ENCODE assay signal across 8 cellular contexts in the genomic region with DNA sequence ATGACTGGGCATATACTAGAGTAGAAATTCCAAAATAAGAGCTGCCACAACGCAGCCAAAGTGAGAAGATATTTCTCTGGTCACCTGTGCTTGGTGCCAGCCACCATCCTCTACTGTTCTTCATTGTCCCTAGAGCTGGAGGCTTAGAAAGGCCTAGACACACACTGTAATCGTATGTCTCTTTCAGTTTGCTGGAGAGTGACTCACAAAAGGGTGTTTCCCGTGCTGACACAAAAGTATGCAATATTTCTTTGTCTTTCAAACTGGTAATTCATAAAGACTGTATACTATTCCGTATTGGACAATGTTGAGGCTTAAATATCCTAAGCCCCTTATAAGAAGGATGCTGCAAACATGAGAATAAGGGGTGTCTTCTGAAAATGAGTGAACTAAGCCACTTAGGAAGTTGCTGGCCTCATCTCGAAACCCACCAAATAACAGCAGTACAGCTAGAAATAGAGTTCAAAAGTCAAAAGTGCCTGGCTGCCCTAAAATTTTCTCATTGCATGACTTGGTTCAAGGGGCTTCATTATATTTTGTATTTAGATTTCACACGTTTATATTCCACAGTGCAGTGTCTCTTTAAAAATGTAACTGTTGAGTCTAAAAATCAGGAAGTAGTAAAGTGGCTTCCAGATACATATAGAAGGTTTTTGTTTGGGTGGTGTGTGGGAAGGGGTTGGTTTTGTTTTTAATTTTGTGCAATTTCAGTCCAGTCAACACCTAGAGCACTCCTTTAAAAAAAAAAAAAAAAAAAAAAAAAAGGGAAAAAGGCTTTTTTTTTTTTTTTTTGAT.
DNase-seq lines count a peak whose midpoint lies in the region; ATAC-seq and TF ChIP-seq lines count a peak whose summit lies in the region.

No MANE protein-coding gene starts in this region.

- no peak for TF ChIP-seq CTCF in WTC11 (IDR thresholded peaks at IDR 0.05)

- ATAC-seq in GM18909 (IDR thresholded peaks at IDR 0.05; ENCODE audit: poor library complexity, unreplicated experiment) (peak; percentile 82), HG03060 (IDR thresholded peaks at IDR 0.05; ENCODE audit: low read depth, unreplicated experiment) (peak; percentile 80), T-helper 17 cell (peak; percentile 84), WTC11 (no peak)
- ATAC-seq in stimulated activated effector memory CD8-positive, alpha-beta T cell treated with anti-CD3 and anti-CD28 coated beads, Interleukin-12 subunit alpha, Interleukin-12 subunit beta, amount 100 ng/mL, for 72 hours = peak; percentile 94

- H3K9me3 ChIP-seq in T-helper 17 cell (ENCODE audit: control insufficient read depth, low read length, poor library complexity, severe bottlenecking) = no peaks in the 10 kb centered on the region

- DNase-seq in A172 (ENCODE audit: low spot score) = peak; percentile 37
- DNase-seq in T-helper 17 cell = no peak
- DNase-seq in stimulated activated effector memory CD8-positive, alpha-beta T cell treated with anti-CD3 and anti-CD28 coated beads, Interleukin-12 subunit alpha, Interleukin-12 subunit beta, amount 100 ng/mL, for 72 hours (ENCODE audit: low spot score in 2 of 2) = peak; percentile 10 to 67
- no peak for DNase-seq in HuH-7.5 (ENCODE audit: low spot score)
- DNase-seq in WTC11 (ENCODE audit: low spot score) = no peak
- DNase-seq in germinal center (ENCODE audit: low spot score) = no peak

- H3K27me3 Mint-ChIP-seq in T-helper 17 cell = no peaks in the 10 kb centered on the region
- H3K27me3 Mint-ChIP-seq in WTC11 (ENCODE audit: low read depth) = no peaks in the 10 kb centered on the region; the same call in 1 of the 2 replicates

- H3K36me3 Mint-ChIP-seq in T-helper 17 cell (ENCODE audit: low read depth) (peaks cover 3% of the 10 kb centered on the region), WTC11 (no peaks in the 10 kb centered on the region)
- H3K36me3 Mint-ChIP-seq in stimulated activated effector memory CD8-positive, alpha-beta T cell treated with anti-CD3 and anti-CD28 coated beads, Interleukin-12 subunit alpha, Interleukin-12 subunit beta, amount 100 ng/mL, for 72 hours = no peaks in the 10 kb centered on the region

- H3K9me3 Mint-ChIP-seq in stimulated activated effector memory CD8-positive, alpha-beta T cell treated with anti-CD3 and anti-CD28 coated beads, Interleukin-12 subunit alpha, Interleukin-12 subunit beta, amount 100 ng/mL, for 72 hours = no peaks in the 10 kb centered on the region
- no peaks in the 10 kb centered on the region for H3K9me3 Mint-ChIP-seq in WTC11

- CTCF ChIA-PET in WTC11 (lab: Charles Lee) = no interaction called here

- H3K4me1 Mint-ChIP-seq in T-helper 17 cell (peaks cover 43% of the 10 kb centered on the region), WTC11 (peaks cover 17% of the 10 kb centered on the region)
- peaks cover 49% of the 10 kb centered on the region for H3K4me1 Mint-ChIP-seq in stimulated activated effector memory CD8-positive, alpha-beta T cell treated with anti-CD3 and anti-CD28 coated beads, Interleukin-12 subunit alpha, Interleukin-12 subunit beta, amount 100 ng/mL, for 72 hours

- peak overlapping the region; percentile 82 for H3K27ac Mint-ChIP-seq in T-helper 17 cell
- H3K27ac Mint-ChIP-seq in stimulated activated effector memory CD8-positive, alpha-beta T cell treated with anti-CD3 and anti-CD28 coated beads, Interleukin-12 subunit alpha, Interleukin-12 subunit beta, amount 100 ng/mL, for 72 hours = peak overlapping the region; percentile 86
- H3K27ac Mint-ChIP-seq in WTC11 = no peak overlapping the region

- H3K4me3 Mint-ChIP-seq in T-helper 17 cell = no peak overlapping the region
- H3K4me3 Mint-ChIP-seq in stimulated activated effector memory CD8-positive, alpha-beta T cell treated with anti-CD3 and anti-CD28 coated beads, Interleukin-12 subunit alpha, Interleukin-12 subunit beta, amount 100 ng/mL, for 72 hours = peak overlapping the region; percentile 49
- no peak overlapping the region for H3K4me3 Mint-ChIP-seq in WTC11

- POLR2A ChIA-PET in WTC11 (lab: Charles Lee) = no interaction called here

TF ChIP-seq in WTC11, 78 proteins besides CTCF, POLR2A, EP300 and RAD21:
- TF ChIP-seq, protein P1, sequence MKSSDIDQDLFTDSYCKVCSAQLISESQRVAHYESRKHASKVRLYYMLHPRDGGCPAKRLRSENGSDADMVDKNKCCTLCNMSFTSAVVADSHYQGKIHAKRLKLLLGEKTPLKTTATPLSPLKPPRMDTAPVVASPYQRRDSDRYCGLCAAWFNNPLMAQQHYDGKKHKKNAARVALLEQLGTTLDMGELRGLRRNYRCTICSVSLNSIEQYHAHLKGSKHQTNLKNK (CRISPR knock-in tag; IDR thresholded peaks at IDR 0.05) = no peak
TF ChIP-seq in WTC11: peak in this region for 0.

Comparison
In these comparisons a context has a peak if more than half of its experiments do, and no peak if none do; other contexts are left out.
1. DNase-seq: peak in A172 (single experiment) and stimulated activated effector memory CD8-positive, alpha-beta T cell treated with anti-CD3 and anti-CD28 coated beads, Interleukin-12 subunit alpha, Interleukin-12 subunit beta, amount 100 ng/mL, for 72 hours (2 of 2); none in T-helper 17 cell (0 of 3), HuH-7.5 (single experiment), WTC11 (single experiment) and germinal center (single experiment).